Comparison of ENCODE assay signal across 1 cellular context in the genomic region with DNA sequence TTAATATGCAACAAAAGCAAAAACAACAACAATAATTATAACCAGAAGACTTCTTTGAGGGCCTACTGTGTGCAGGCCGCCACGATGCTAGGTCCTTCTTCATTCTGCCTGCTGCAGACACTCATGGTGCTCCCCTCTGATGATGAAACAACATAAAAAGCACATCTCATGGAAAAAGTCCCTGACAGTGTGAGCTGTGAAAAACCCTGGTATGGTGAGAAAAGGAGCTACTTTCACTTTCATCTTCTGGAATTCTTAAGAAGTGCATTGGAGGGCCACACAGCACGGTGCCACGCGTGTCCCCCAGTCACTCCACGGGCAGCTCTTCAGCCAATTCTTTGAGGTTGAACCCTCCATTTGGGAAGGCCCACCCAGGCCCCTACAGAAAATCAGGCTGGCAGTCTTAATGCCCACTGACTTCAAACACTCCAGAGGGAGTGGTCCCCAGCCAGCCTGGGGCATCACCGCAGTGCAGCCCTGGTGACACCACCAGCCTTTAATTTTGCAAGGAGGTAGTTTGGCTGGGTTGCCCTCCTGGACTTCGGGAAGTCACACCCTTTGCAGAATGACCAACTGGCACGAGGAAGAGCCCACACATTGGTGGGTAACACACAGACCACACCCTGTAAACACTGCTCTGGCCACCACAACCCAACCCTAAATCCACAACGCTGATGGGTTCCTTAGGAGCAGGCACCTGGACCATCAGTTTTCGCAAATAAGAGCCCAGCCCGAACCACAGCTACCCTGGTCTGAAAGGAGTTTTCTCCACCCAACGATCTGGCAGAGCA.
TF ChIP-seq lines count a peak whose summit lies in the region.

No MANE protein-coding gene starts in this region.

TF ChIP-seq in HCT116, 20 proteins besides CTCF, POLR2A, EP300 and RAD21 (continued from another document):
- TF ChIP-seq REST (IDR thresholded peaks at IDR 0.05; ENCODE audit: low read depth): no peak
- TF ChIP-seq ELF1 (IDR thresholded peaks at IDR 0.05; ENCODE audit: borderline replicate concordance, low read depth): no peak
- TF ChIP-seq POLR2AphosphoS5 (IDR thresholded peaks at IDR 0.05; ENCODE audit: low read depth, low read length): no peak
- TF ChIP-seq ZNF274 (IDR thresholded peaks at IDR 0.05; ENCODE audit: low read depth, low read length): no peak
- TF ChIP-seq JUND (IDR thresholded peaks at IDR 0.05): no peak
